17 cellular contexts compared by ENCODE assay signal in the genomic region with DNA sequence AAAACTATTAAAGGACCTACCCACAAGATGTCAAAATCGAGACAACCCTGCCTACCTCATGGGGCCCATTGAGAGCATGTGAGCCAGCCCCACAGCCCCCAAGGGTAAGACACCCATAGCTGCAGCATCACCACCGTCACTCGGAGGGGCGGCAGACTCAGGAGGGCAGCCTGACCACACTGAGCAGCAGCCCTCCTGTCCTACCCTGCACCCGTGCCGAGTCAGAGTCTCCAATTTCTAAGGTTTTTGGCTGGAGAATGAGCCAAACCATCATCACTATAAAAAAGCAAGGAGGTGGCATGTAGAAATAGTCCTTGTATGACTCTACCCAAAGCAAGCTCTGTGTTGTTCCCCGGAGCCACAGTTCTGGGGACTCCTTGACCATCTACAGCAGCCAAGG.
DNase-seq lines count a peak whose midpoint lies in the region; ATAC-seq, FAIRE-seq and TF ChIP-seq lines count a peak whose summit lies in the region.
"Had no signal": no experiment of that assay in that cellular context is flagged by ENCODE, and none has a peak within 500 bp of the region (broad histone marks: within the 10 kb centered on the region; RNA-seq: fewer than 3 reads in every experiment).

No MANE protein-coding gene starts in this region.

- H3K9me3 Mint-ChIP-seq in activated CD4-positive, alpha-beta T cell treated with anti-CD3 and anti-CD28 coated beads, Interleukin-2, amount 10 ng/mL, durations not matched to agents 24 days and 14 days, result no peaks in the 10 kb centered on the region
- no peaks in the 10 kb centered on the region for H3K9me3 Mint-ChIP-seq in nephron progenitor cell
- H3K9me3 Mint-ChIP-seq: neural crest cell had no signal

- H3K9ac ChIP-seq in HUES48 (ENCODE audit: low read depth, low read length) (no peak overlapping the region), K562 (ENCODE audit: insufficient read depth in 1 of 2, low read depth in 2 of 2, low read length in 2 of 2) (peak overlapping the region in 1 of 2 experiments; percentile 31; a peak in 1 of 4 replicates)
- H3K9ac ChIP-seq: SK-N-SH had no signal

- in situ Hi-C loops in K562 (cut with MboI), result loop anchor here (25.0 kb wide), 1 partner anchor 176 kb away; no protein-coding TSS in a partner anchor

- peaks cover 72% of the 10 kb centered on the region for H3K4me1 ChIP-seq in HUES48 (ENCODE audit: control insufficient read depth, insufficient read depth, low read length)
- peaks cover 14 to 25% of the 10 kb centered on the region in 2 experiments for H3K4me1 ChIP-seq in K562 (replicated peaks in 1 of 2; ENCODE audit: control insufficient read depth in 2 of 2, insufficient read depth in 2 of 2, low read length in 2 of 2)
- peaks cover 14% of the 10 kb centered on the region for H3K4me1 ChIP-seq in body of pancreas

- H3K36me3 Mint-ChIP-seq in activated CD4-positive, alpha-beta T cell treated with anti-CD3 and anti-CD28 coated beads, Interleukin-2, amount 10 ng/mL, durations not matched to agents 24 days and 14 days (ENCODE audit: low read depth), result peaks cover 9% of the 10 kb centered on the region
- peaks cover 25% of the 10 kb centered on the region for H3K36me3 Mint-ChIP-seq in nephron progenitor cell (ENCODE audit: low read depth)

- TF ChIP-seq POLR2A in K562 (conservative IDR thresholded peaks at IDR 0.05) (no peak), body of pancreas (IDR thresholded peaks at IDR 0.05) (no peak)

- POLR2A ChIA-PET in K562 (lab: Yijun Ruan, JAX), result interaction anchor here (0.6 to 1.5 kb wide), 5 partner anchors 11 to 92 kb away, joined by 3 to 6 read pairs (median 4); no protein-coding TSS in a partner anchor

- peak overlapping the region; percentile 84 for H3K27ac Mint-ChIP-seq in activated CD4-positive, alpha-beta T cell treated with anti-CD3 and anti-CD28 coated beads, Interleukin-2, amount 10 ng/mL, durations not matched to agents 24 days and 14 days
- peak overlapping the region; percentile 73 for H3K27ac Mint-ChIP-seq in nephron progenitor cell

- FAIRE-seq in K562 (lab: Jason Lieb, UNC) (no peak), RCC 7860 (lab: Jason Lieb, UNC) (no peak)
- FAIRE-seq: endometrium had no signal

- peaks cover 52% of the 10 kb centered on the region for H3K4me1 Mint-ChIP-seq in activated CD4-positive, alpha-beta T cell treated with anti-CD3 and anti-CD28 coated beads, Interleukin-2, amount 10 ng/mL, durations not matched to agents 24 days and 14 days
- H3K4me1 Mint-ChIP-seq in nephron progenitor cell, result peaks cover 82% of the 10 kb centered on the region

- H3K9me1 ChIP-seq in K562 (ENCODE audit: control insufficient read depth, insufficient read depth, low read length), result peaks cover 5% of the 10 kb centered on the region

- H3K27ac ChIP-seq in HUES48 (ENCODE audit: low read depth, low read length), result peak overlapping the region; percentile 94
- no peak overlapping the region for H3K27ac ChIP-seq in K562 (ENCODE audit: extremely low read depth, low read depth, low read length)
- H3K27ac ChIP-seq in body of pancreas, result no peak overlapping the region
- H3K27ac ChIP-seq: foreskin keratinocyte had no signal

- BruUV-seq in K562 (replicated peaks; lab: Mats Ljungman, UMichigan), result no TSS peak

- no peak overlapping the region for H3K4me3 Mint-ChIP-seq in activated CD4-positive, alpha-beta T cell treated with anti-CD3 and anti-CD28 coated beads, Interleukin-2, amount 10 ng/mL, durations not matched to agents 24 days and 14 days
- H3K4me3 Mint-ChIP-seq in nephron progenitor cell, result no peak overlapping the region

- DNase-seq in activated CD4-positive, alpha-beta T cell treated with anti-CD3 and anti-CD28 coated beads, Interleukin-2, amount 10 ng/mL, durations not matched to agents 24 days and 14 days, result no peak
- no peak for DNase-seq in activated CD4-positive, alpha-beta T cell treated with anti-CD3 and anti-CD28 coated beads for 4 hours
- DNase-seq in K562 (ENCODE audit: extremely low read depth in 1 of 4, low spot score in 3 of 4), result no peak
- DNase-seq in nephron progenitor cell, result no peak
- no peak for DNase-seq in RCC 7860 (ENCODE audit: low spot score)
- DNase-seq in body of pancreas, result no peak
- DNase-seq in NCI-H187 (lab: John Stamatoyannopoulos, UW), result no peak
- DNase-seq: DMS79; foreskin keratinocyte; stimulated activated CD4-positive, alpha-beta T cell treated with anti-CD3 and anti-CD28 coated beads, Interleukin-4, amount 100 ng/mL, for 24 hours had no signal

- no peak for TF ChIP-seq EP300 in K562 (IDR thresholded peaks at IDR 0.05; ENCODE audit: low read length)

- no peak overlapping the region for H3K4me2 ChIP-seq in K562 (ENCODE audit: insufficient read depth, low read length)
- H3K4me2 ChIP-seq: SK-N-SH had no signal

- H4K20me1 ChIP-seq in K562 (replicated peaks; ENCODE audit: control insufficient read depth, insufficient read depth, low read length), result peaks cover 40% of the 10 kb centered on the region

- 84% methylated on average over 7 of the region's 7 CpGs for WGBS in K562 (ENCODE audit: insufficient coverage, low coverage, missing lambda C conversion rate)
- 87 to 95% methylated on average over 2 to 7 of the region's 7 CpGs for WGBS in body of pancreas, 2 donors

- H2AFZ ChIP-seq in K562 (ENCODE audit: low read depth, low read length), result no peak overlapping the region

- ATAC-seq in K562 (peak; percentile 17), body of pancreas (no peak)
- ATAC-seq: foreskin keratinocyte, sciatic nerve had no signal

- no peak for TF ChIP-seq RAD21 in K562 (CRISPR knock-in tag; conservative IDR thresholded peaks at IDR 0.05 in 1 of 2, IDR thresholded peaks at IDR 0.05 in 1 of 2)

- TF ChIP-seq CTCF in K562 (IDR thresholded peaks at IDR 0.05 in 2 of 3, conservative IDR thresholded peaks at IDR 0.05 in 1 of 3; ENCODE audit: insufficient read depth in 2 of 3, low read depth in 1 of 3, low read length in 3 of 3) (no peak), nephron progenitor cell (IDR thresholded peaks at IDR 0.05) (no peak), body of pancreas (IDR thresholded peaks at IDR 0.05) (no peak)

- intact Hi-C loops in activated CD4-positive, alpha-beta T cell treated with anti-CD3 and anti-CD28 coated beads, Interleukin-2, amount 10 ng/mL, durations not matched to agents 24 days and 14 days (cut with micrococcal nuclease), result loop anchor here (2.0 kb wide), 1 partner anchor 25 kb away; no protein-coding TSS in a partner anchor
- intact Hi-C loops in K562 (cut with micrococcal nuclease), result loop anchor here (1.0 to 5.0 kb wide), 4 partner anchors 39 to 178 kb away; no protein-coding TSS in a partner anchor
- intact Hi-C loops in body of pancreas (cut with DNase I), result no loop called here

- no peaks in the 10 kb centered on the region for H3K27me3 ChIP-seq in HUES48 (ENCODE audit: control insufficient read depth, insufficient read depth, low read length)
- no peaks in the 10 kb centered on the region for H3K27me3 ChIP-seq in K562 (ENCODE audit: control insufficient read depth in 2 of 2, insufficient read depth in 2 of 2, low read length in 2 of 2)
- H3K27me3 ChIP-seq in body of pancreas, result no peaks in the 10 kb centered on the region
- H3K27me3 ChIP-seq: foreskin keratinocyte, upper lobe of left lung had no signal

- H3K4me3 ChIP-seq in HUES48 (ENCODE audit: low read depth, low read length) (no peak overlapping the region), K562 (no peak overlapping the region), body of pancreas (no peak overlapping the region)
- H3K4me3 ChIP-seq: lung, upper lobe of left lung had no signal

- H3K27me3 Mint-ChIP-seq in activated CD4-positive, alpha-beta T cell treated with anti-CD3 and anti-CD28 coated beads, Interleukin-2, amount 10 ng/mL, durations not matched to agents 24 days and 14 days, result no peaks in the 10 kb centered on the region
- peaks cover 3% of the 10 kb centered on the region for H3K27me3 Mint-ChIP-seq in nephron progenitor cell (ENCODE audit: low read depth, poor library complexity)

- CTCF ChIA-PET in K562 (lab: Yijun Ruan, JAX; ENCODE audit: low intra/inter-chr PET ratio), result interaction anchor here (1.1 kb wide), 1 partner anchor 178 kb away, joined by 6 read pairs; no protein-coding TSS in a partner anchor

- H3K9me3 ChIP-seq in HUES48 (ENCODE audit: control insufficient read depth, insufficient read depth, low read length), result no peaks in the 10 kb centered on the region
- H3K9me3 ChIP-seq in K562 (replicated peaks; ENCODE audit: control insufficient read depth, insufficient read depth, low read depth, low read length), result no peaks in the 10 kb centered on the region
- H3K9me3 ChIP-seq in body of pancreas, result no peaks in the 10 kb centered on the region
- H3K9me3 ChIP-seq: SK-N-SH, upper lobe of left lung had no signal

- H3K79me2 ChIP-seq in K562 (ENCODE audit: control insufficient read depth, insufficient read depth, low read length), result peaks cover 65% of the 10 kb centered on the region

- H3K36me3 ChIP-seq in HUES48 (ENCODE audit: control insufficient read depth, insufficient read depth, low read length) (no peaks in the 10 kb centered on the region), K562 (ENCODE audit: control insufficient read depth, insufficient read depth, low read length) (0 out of 3 replicates have a peak, but pooled peaks cover 6% of the 10 kb centered on the region), body of pancreas (replicated peaks in 1 of 2; ENCODE audit: insufficient read depth in 1 of 2, low read depth in 2 of 2) (no peaks in the 10 kb centered on the region)
- H3K36me3 ChIP-seq: upper lobe of left lung had no signal

TF ChIP-seq in K562, 482 proteins besides CTCF, POLR2A, EP300 and RAD21:
- TF ChIP-seq FOXK1 (CRISPR knock-in tag; IDR thresholded peaks at IDR 0.05; ENCODE audit: borderline replicate concordance) (0 out of 2 replicates have a peak, but pooled peaks have one; percentile 1), ETV1 (tag; conservative IDR thresholded peaks at IDR 0.05; ENCODE audit: low read depth) (no peak)
